30 cellular contexts compared by ENCODE assay signal in genomic region chr14:71444030-71444822, GRCh38.
DNase-seq lines count a peak whose midpoint lies in the region; ATAC-seq and TF ChIP-seq lines count a peak whose summit lies in the region.
"Had no signal": no experiment of that assay in that cellular context is flagged by ENCODE, and none has a peak within 500 bp of the region (broad histone marks: within the 10 kb centered on the region; RNA-seq: fewer than 3 reads in every experiment).

No MANE protein-coding gene starts in this region.

- peaks cover 13% of the 10 kb centered on the region for H3K4me1 Mint-ChIP-seq in activated naive CD8-positive, alpha-beta T cell (ENCODE audit: low read depth)
- peaks cover 11% of the 10 kb centered on the region for H3K4me1 Mint-ChIP-seq in activated naive CD8-positive, alpha-beta T cell treated with anti-CD3 and anti-CD28 coated beads for 36 hours
- H3K4me1 Mint-ChIP-seq in mesothelial cell of epicardium: peaks cover 10% of the 10 kb centered on the region

- ATAC-seq in HG03139 (IDR thresholded peaks at IDR 0.05; ENCODE audit: unreplicated experiment): peak; percentile 49
- ATAC-seq: A549; activated T-cell treated with anti-CD3 and anti-CD28 coated beads, Interleukin-2, amount 50 U/mL, for 4 hours; gastroesophageal sphincter; naive thymus-derived CD4-positive, alpha-beta T cell; psoas muscle had no signal

- H3K27ac Mint-ChIP-seq in activated naive CD8-positive, alpha-beta T cell: peak overlapping the region; percentile 41
- H3K27ac Mint-ChIP-seq in activated naive CD8-positive, alpha-beta T cell treated with anti-CD3 and anti-CD28 coated beads for 36 hours: no peak overlapping the region
- peak overlapping the region; percentile 18 for H3K27ac Mint-ChIP-seq in mesothelial cell of epicardium

- no peak for TF ChIP-seq CTCF in mesothelial cell of epicardium (IDR thresholded peaks at IDR 0.05; ENCODE audit: unreplicated experiment)
- TF ChIP-seq CTCF in coronary artery (IDR thresholded peaks at IDR 0.05): no peak
- TF ChIP-seq CTCF in ascending aorta (IDR thresholded peaks at IDR 0.05): no peak

- H3K4me3 ChIP-seq in coronary artery (no peak overlapping the region), ascending aorta (no peak overlapping the region)
- H3K4me3 ChIP-seq: A549, gastroesophageal sphincter, psoas muscle, sigmoid colon, SJSA1 had no signal

- no peaks in the 10 kb centered on the region for H3K27me3 ChIP-seq in ascending aorta
- H3K27me3 ChIP-seq: brain microvascular endothelial cell, gastroesophageal sphincter, sigmoid colon, SJSA1 had no signal

- H3K27me3 Mint-ChIP-seq in activated naive CD8-positive, alpha-beta T cell: no peaks in the 10 kb centered on the region
- H3K27me3 Mint-ChIP-seq in activated naive CD8-positive, alpha-beta T cell treated with anti-CD3 and anti-CD28 coated beads for 36 hours: no peaks in the 10 kb centered on the region
- H3K27me3 Mint-ChIP-seq in mesothelial cell of epicardium (ENCODE audit: low read depth): no peaks in the 10 kb centered on the region
- H3K27me3 Mint-ChIP-seq: CD4-positive, alpha-beta memory T cell; naive thymus-derived CD4-positive, alpha-beta T cell had no signal

- H3K4me3 Mint-ChIP-seq in activated naive CD8-positive, alpha-beta T cell: no peak overlapping the region
- H3K4me3 Mint-ChIP-seq in activated naive CD8-positive, alpha-beta T cell treated with anti-CD3 and anti-CD28 coated beads for 36 hours: no peak overlapping the region
- H3K4me3 Mint-ChIP-seq in mesothelial cell of epicardium: no peak overlapping the region
- H3K4me3 Mint-ChIP-seq: activated T-cell treated with anti-CD3 and anti-CD28 coated beads, Interleukin-2, amount 50 U/mL, for 4 hours; CD4-positive, alpha-beta memory T cell; naive thymus-derived CD4-positive, alpha-beta T cell had no signal

- H3K4me1 ChIP-seq in ascending aorta: peaks cover 7 to 18% of the 10 kb centered on the region in 2 donors
- H3K4me1 ChIP-seq: psoas muscle had no signal

- H3K27ac ChIP-seq in coronary artery (peak overlapping the region in 1 of 2 donors; percentile 17), ascending aorta (no peak overlapping the region)
- H3K27ac ChIP-seq: A549, brain microvascular endothelial cell, psoas muscle, RWPE1, sigmoid colon, SJSA1, VCaP had no signal

- intact Hi-C loops in ascending aorta (cut with DNase I): loop anchor here (5.0 kb wide), 1 partner anchor 88 kb away; no protein-coding TSS in a partner anchor

- H3K9me3 ChIP-seq in ascending aorta: no peaks in the 10 kb centered on the region
- H3K9me3 ChIP-seq: A549, gastroesophageal sphincter, psoas muscle, sigmoid colon, SJSA1 had no signal

- DNase-seq in activated naive CD8-positive, alpha-beta T cell treated with anti-CD3 and anti-CD28 coated beads for 36 hours: no peak
- DNase-seq in mesothelial cell of epicardium (ENCODE audit: low spot score in 2 of 2, unreplicated experiment in 2 of 2): no peak
- DNase-seq in coronary artery (ENCODE audit: low spot score): no peak
- DNase-seq in kidney tubule cell (ENCODE audit: low spot score): no peak
- DNase-seq in ascending aorta (ENCODE audit: low spot score in 2 of 2): no peak
- no peak for DNase-seq in activated CD8-positive, alpha-beta memory T cell treated with anti-CD3 and anti-CD28 coated beads, Interleukin-2, amount 50 U/mL, for 48 hours
- DNase-seq: activated CD4-positive, alpha-beta T cell treated with anti-CD3 and anti-CD28 coated beads for 48 hours; activated naive CD4-positive, alpha-beta T cell; activated T-cell treated with anti-CD3 and anti-CD28 coated beads, Interleukin-2, amount 50 U/mL, for 4 hours; AML-193; amniotic stem cell; brain microvascular endothelial cell; CD4-positive, alpha-beta memory T cell; HCEC 1CT; midbrain; naive thymus-derived CD4-positive, alpha-beta T cell; NCI-H510A; occipital lobe; psoas muscle; sigmoid colon; stimulated activated CD4-positive, alpha-beta T cell treated with anti-CD3 and anti-CD28 coated beads, Interleukin-12 subunit alpha, Interleukin-12 subunit beta, amount 100 ng/mL, for 4 hours; stimulated activated CD4-positive, alpha-beta T cell treated with anti-CD3 and anti-CD28 coated beads, Interleukin-4, amount 100 ng/mL, for 1 hour; T1000 had no signal

- H3K36me3 Mint-ChIP-seq in activated naive CD8-positive, alpha-beta T cell: peaks cover 3% of the 10 kb centered on the region
- H3K36me3 Mint-ChIP-seq in activated naive CD8-positive, alpha-beta T cell treated with anti-CD3 and anti-CD28 coated beads for 36 hours: peaks cover 10% of the 10 kb centered on the region
- no peaks in the 10 kb centered on the region for H3K36me3 Mint-ChIP-seq in mesothelial cell of epicardium

- H3K36me3 ChIP-seq in ascending aorta: no peaks in the 10 kb centered on the region
- H3K36me3 ChIP-seq: brain microvascular endothelial cell, gastroesophageal sphincter, sigmoid colon, SJSA1 had no signal

- H3K9me3 Mint-ChIP-seq in activated naive CD8-positive, alpha-beta T cell (ENCODE audit: low read depth): no peaks in the 10 kb centered on the region
- no peaks in the 10 kb centered on the region for H3K9me3 Mint-ChIP-seq in activated naive CD8-positive, alpha-beta T cell treated with anti-CD3 and anti-CD28 coated beads for 36 hours
- no peaks in the 10 kb centered on the region for H3K9me3 Mint-ChIP-seq in mesothelial cell of epicardium
- H3K9me3 Mint-ChIP-seq: activated T-cell treated with anti-CD3 and anti-CD28 coated beads, Interleukin-2, amount 50 U/mL, for 4 hours; CD4-positive, alpha-beta memory T cell; naive thymus-derived CD4-positive, alpha-beta T cell had no signal
